ENCODE assay signal across 2 cellular contexts in the genomic region with DNA sequence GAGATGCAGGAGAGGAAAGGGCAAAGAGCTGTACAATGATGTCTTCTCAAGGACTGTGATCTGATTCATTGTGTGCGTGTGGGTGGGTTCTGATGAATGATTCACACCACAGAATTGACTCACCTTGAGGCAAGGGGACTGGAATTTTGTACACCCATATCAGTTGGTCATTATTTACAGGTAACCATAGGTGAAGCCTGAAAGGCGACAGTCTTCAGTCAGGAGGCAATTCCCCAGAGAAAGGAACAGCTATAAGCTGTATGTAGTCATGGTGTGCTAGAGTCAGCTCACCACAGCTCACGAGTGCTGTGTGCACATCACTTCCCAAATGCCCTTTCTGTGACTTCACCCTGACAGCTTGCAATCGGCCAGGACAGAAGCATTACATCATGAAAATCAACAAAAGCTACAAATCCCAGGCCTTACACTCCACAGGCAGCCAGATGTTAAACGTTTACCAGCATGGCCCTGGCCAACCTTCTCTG.
A peak's percentile ranks its signal among the peaks of the same experiment; 100 is the strongest.
TF ChIP-seq lines count a peak whose summit lies in the region.

No MANE protein-coding gene starts in this region.

TF ChIP-seq in IMR-90, 13 proteins besides CTCF, POLR2A, EP300 and RAD21 (continued from another document):
- TF ChIP-seq, protein P1, sequence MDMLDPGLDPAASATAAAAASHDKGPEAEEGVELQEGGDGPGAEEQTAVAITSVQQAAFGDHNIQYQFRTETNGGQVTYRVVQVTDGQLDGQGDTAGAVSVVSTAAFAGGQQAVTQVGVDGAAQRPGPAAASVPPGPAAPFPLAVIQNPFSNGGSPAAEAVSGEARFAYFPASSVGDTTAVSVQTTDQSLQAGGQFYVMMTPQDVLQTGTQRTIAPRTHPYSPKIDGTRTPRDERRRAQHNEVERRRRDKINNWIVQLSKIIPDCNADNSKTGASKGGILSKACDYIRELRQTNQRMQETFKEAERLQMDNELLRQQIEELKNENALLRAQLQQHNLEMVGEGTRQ (IDR thresholded peaks at IDR 0.05; ENCODE audit: low read depth, low read length) = no peak

TF ChIP-seq in K562, 482 proteins besides CTCF, POLR2A, EP300 and RAD21 (continued from another document):
- TF ChIP-seq, protein P2, sequence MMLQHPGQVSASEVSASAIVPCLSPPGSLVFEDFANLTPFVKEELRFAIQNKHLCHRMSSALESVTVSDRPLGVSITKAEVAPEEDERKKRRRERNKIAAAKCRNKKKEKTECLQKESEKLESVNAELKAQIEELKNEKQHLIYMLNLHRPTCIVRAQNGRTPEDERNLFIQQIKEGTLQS (IDR thresholded peaks at IDR 0.05) = peak; percentile 51; the same call in 1 of the 2 replicates
- TF ChIP-seq, protein P2 (CRISPR knock-in tag; conservative IDR thresholded peaks at IDR 0.05) = no peak
- TF ChIP-seq BRD4 (IDR thresholded peaks at IDR 0.05) = no peak
- TF ChIP-seq ZNF695 (CRISPR knock-in tag; IDR thresholded peaks at IDR 0.05) = no peak
TF ChIP-seq in K562: peak in this region for 4.
